ENCODE assay signal across 22 cellular contexts in the genomic region with DNA sequence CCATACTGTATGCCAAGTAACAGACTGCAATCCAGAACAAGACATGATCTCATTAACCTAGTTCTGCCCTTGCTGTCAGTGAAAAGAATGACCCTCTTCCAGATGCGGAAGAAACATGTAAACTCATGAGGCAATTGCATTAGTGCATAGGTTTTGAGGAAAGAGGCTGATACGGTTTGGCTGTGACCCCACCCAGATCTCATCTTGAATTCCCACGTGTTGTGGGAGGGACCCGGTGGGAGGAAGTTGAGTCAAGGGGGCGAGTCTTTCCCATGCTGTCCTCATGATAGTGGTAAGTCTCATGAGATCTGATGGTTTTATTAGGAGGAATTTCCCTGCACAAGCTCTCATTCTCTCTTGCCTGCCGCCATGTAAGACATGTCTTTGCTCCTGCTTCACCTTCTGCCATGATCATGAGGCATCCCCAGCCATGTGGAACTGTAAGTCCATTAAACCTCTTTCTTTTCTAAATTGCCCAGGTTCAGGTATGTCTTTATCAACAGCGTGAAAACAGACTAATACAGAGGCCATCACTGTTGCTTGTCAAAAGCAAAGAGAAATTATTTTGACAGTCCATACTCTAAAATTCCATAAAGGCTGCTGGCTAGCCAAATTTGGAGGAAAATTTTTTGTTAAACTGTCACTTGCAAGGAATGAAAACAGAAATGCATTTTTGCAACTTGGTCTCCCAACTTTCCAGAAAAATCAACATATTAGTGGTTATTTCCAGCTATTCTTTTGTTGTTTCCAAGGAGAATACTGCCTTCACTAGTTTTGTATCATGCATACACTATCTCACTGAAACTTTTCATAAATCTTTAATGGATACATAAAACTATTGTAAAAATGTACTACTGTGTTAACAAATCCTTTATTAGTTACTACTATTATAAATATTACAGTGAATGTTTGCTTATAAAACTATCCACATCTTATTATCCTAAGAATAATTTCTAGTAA. TPM values are rescaled to one million over a fixed set of nuclear protein-coding genes. Genes with fewer than 3 reads are reported as not detected.
DNase-seq lines count a peak whose midpoint lies in the region; ATAC-seq and TF ChIP-seq lines count a peak whose summit lies in the region.
"Had no signal": no experiment of that assay in that cellular context is flagged by ENCODE, and none has a peak within 500 bp of the region (broad histone marks: within the 10 kb centered on the region; RNA-seq: fewer than 3 reads in every experiment).

No MANE protein-coding gene starts in this region.

- H3K9me3 Mint-ChIP-seq in activated CD4-positive, alpha-beta T cell treated with anti-CD3 and anti-CD28 coated beads, Interleukin-2, amount 10 ng/mL, durations not matched to agents 24 days and 14 days: no peaks in the 10 kb centered on the region
- H3K9me3 Mint-ChIP-seq in natural killer cell: no peaks in the 10 kb centered on the region
- H3K9me3 Mint-ChIP-seq: H9 had no signal

- H3K9me3 ChIP-seq in fibroblast of lung (ENCODE audit: control insufficient read depth, insufficient read depth, low read depth, low read length): no peaks in the 10 kb centered on the region
- H3K9me3 ChIP-seq: BE2C had no signal

- no peak overlapping the region for H3K27ac ChIP-seq in fibroblast of lung (ENCODE audit: insufficient read depth, low read length)

- H4K20me1 ChIP-seq in fibroblast of lung (ENCODE audit: control insufficient read depth, extremely low read depth, insufficient read depth, low read length): no peaks in the 10 kb centered on the region

- no peaks in the 10 kb centered on the region for H3K36me3 Mint-ChIP-seq in activated CD4-positive, alpha-beta T cell treated with anti-CD3 and anti-CD28 coated beads, Interleukin-2, amount 10 ng/mL, durations not matched to agents 24 days and 14 days (ENCODE audit: low read depth)
- no peaks in the 10 kb centered on the region for H3K36me3 Mint-ChIP-seq in natural killer cell

- in situ Hi-C loops in SK-MEL-5 (cut with HindIII; ENCODE audit: low pct_unique_long_range_greater_than_20kb, low sequenced_read_pairs): no loop called here

- no peak overlapping the region for H3K4me3 ChIP-seq in fibroblast of lung (replicated peaks in 1 of 4; ENCODE audit: control extremely low read depth in 1 of 4, insufficient read depth in 1 of 4, low read depth in 3 of 4, low read length in 4 of 4)

- intact Hi-C loops in activated CD4-positive, alpha-beta T cell treated with anti-CD3 and anti-CD28 coated beads, Interleukin-2, amount 10 ng/mL, durations not matched to agents 24 days and 14 days (cut with micrococcal nuclease): loop anchor here (5.0 to 10.0 kb wide), 5 partner anchors 204 to 861 kb away; a partner anchor contains a TSS
- intact Hi-C loops in posterior vena cava (cut with DNase I) (no loop called here), natural killer cell (cut with micrococcal nuclease) (loop anchor here (10.0 kb wide), 3 partner anchors 551 to 1221 kb away; a partner anchor contains a TSS)

- H2AFZ ChIP-seq in fibroblast of lung (ENCODE audit: low read length): no peak overlapping the region

- H3K4me1 Mint-ChIP-seq in activated CD4-positive, alpha-beta T cell treated with anti-CD3 and anti-CD28 coated beads, Interleukin-2, amount 10 ng/mL, durations not matched to agents 24 days and 14 days: peaks cover 18% of the 10 kb centered on the region
- peaks cover 29 to 32% of the 10 kb centered on the region in 2 donors for H3K4me1 Mint-ChIP-seq in natural killer cell

- H3K36me3 ChIP-seq in fibroblast of lung (ENCODE audit: control insufficient read depth, insufficient read depth, low read length): no peaks in the 10 kb centered on the region
- H3K36me3 ChIP-seq: BE2C had no signal

- no peak overlapping the region for H3K4me2 ChIP-seq in fibroblast of lung (ENCODE audit: extremely low read depth, insufficient read depth, low read length)

- TF ChIP-seq CTCF in fibroblast of lung (conservative IDR thresholded peaks at IDR 0.05 in 1 of 2, IDR thresholded peaks at IDR 0.05 in 1 of 2; ENCODE audit: low read depth in 1 of 2, low read length in 2 of 2) (no peak), natural killer cell (IDR thresholded peaks at IDR 0.05) (no peak)

- no peak overlapping the region for H3K9ac ChIP-seq in fibroblast of lung (ENCODE audit: insufficient read depth, low read length)

- H3K79me2 ChIP-seq in fibroblast of lung (ENCODE audit: control insufficient read depth, insufficient read depth, low read length): peaks cover 6% of the 10 kb centered on the region

- H3K27me3 Mint-ChIP-seq in activated CD4-positive, alpha-beta T cell treated with anti-CD3 and anti-CD28 coated beads, Interleukin-2, amount 10 ng/mL, durations not matched to agents 24 days and 14 days: peaks cover 39% of the 10 kb centered on the region
- H3K27me3 Mint-ChIP-seq in natural killer cell (ENCODE audit: low read depth in 2 of 2): peaks cover 7 to 21% of the 10 kb centered on the region in 2 donors

- peaks cover 6% of the 10 kb centered on the region for H3K4me1 ChIP-seq in fibroblast of lung (ENCODE audit: control insufficient read depth, extremely low read depth, insufficient read depth, low read length)
- H3K4me1 ChIP-seq: BE2C had no signal

- no peak for ATAC-seq in natural killer cell
- ATAC-seq: PC-3 had no signal

- H3K27me3 ChIP-seq in fibroblast of lung (ENCODE audit: control insufficient read depth, insufficient read depth, low read length): no peaks in the 10 kb centered on the region

- H3K27ac Mint-ChIP-seq in activated CD4-positive, alpha-beta T cell treated with anti-CD3 and anti-CD28 coated beads, Interleukin-2, amount 10 ng/mL, durations not matched to agents 24 days and 14 days: no peak overlapping the region
- H3K27ac Mint-ChIP-seq in natural killer cell: no peak overlapping the region
- H3K27ac Mint-ChIP-seq: H9 had no signal

- DNase-seq in activated CD4-positive, alpha-beta T cell treated with anti-CD3 and anti-CD28 coated beads, Interleukin-2, amount 10 ng/mL, durations not matched to agents 24 days and 14 days: peak; percentile 58
- no peak for DNase-seq in activated CD4-positive, alpha-beta T cell treated with anti-CD3 and anti-CD28 coated beads, Interleukin-2, amount 50 U/mL, for 4 hours
- peak; percentile 19 for DNase-seq in SK-MEL-5 (ENCODE audit: low read depth, low spot score)
- peak; percentile 11 to 19 for DNase-seq in fibroblast of lung (ENCODE audit: low read depth in 2 of 2)
- no peak for DNase-seq in posterior vena cava (ENCODE audit: low spot score)
- no peak for DNase-seq in NOMO-1 treated with dmso at 0.1 percent for 144 hours (lab: John Stamatoyannopoulos, UW; ENCODE audit: unreplicated experiment)
- DNase-seq in natural killer cell: no peak
- DNase-seq: BE2C; CD4-positive, alpha-beta memory T cell; DMS53; H9; Kasumi-1; MM.1S; NCI-H1417; NCI-H187; NCI-H2107; NCI-H226; NCI-H524; NCI-H82; PC-3; RPMI8226; SHP77 treated with DMSO at 0.1 percent for 48 hours had no signal

- H3K4me3 Mint-ChIP-seq in activated CD4-positive, alpha-beta T cell treated with anti-CD3 and anti-CD28 coated beads, Interleukin-2, amount 10 ng/mL, durations not matched to agents 24 days and 14 days: no peak overlapping the region
- no peak overlapping the region for H3K4me3 Mint-ChIP-seq in natural killer cell
- H3K4me3 Mint-ChIP-seq: H9 had no signal

RNA-seq across cellular contexts. Expression of a gene that starts 3.2 kb away (rescaled TPM):
- total RNA-seq in activated CD4-positive, alpha-beta T cell treated with anti-CD3 and anti-CD28 coated beads, Interleukin-2, amount 10 ng/mL, durations not matched to agents 24 days and 14 days: 4.5 and 7.4 TPM in 2 replicates
- 14.9 and 15.2 TPM in 2 replicates for total RNA-seq in SK-MEL-5 (2014; rRNA removed; shearing (Covaris generic))
- polyA plus RNA-seq in SK-MEL-5 (2015; cell fraction: cytosol; rRNA removed): 13.5 and 17.8 TPM in 2 replicates
- polyA plus RNA-seq in SK-MEL-5 (2015; cell fraction: nucleus; rRNA removed): 7.0 and 7.8 TPM in 2 replicates
- 20.5 and 28.7 TPM in 2 replicates for total RNA-seq in fibroblast of lung
- 16.3 and 20.6 TPM in 2 replicates for polyA plus RNA-seq in fibroblast of lung
- 12.7 and 16.5 TPM in 2 replicates for polyA plus RNA-seq in fibroblast of lung (2012)
- 12.0 and 23.5 TPM in 2 replicates for polyA minus RNA-seq in fibroblast of lung (ENCODE audit: low replicate concordance)
- total RNA-seq in posterior vena cava: 10 to 100 TPM; 30.6 to 35.7 TPM
- 10 to 100 TPM; 28.9 to 35.1 (median 33.1) TPM for total RNA-seq in natural killer cell

Comparison
In these comparisons a context has a peak if more than half of its experiments do, and no peak if none do; other contexts are left out.
1. DNase-seq: peak in activated CD4-positive, alpha-beta T cell treated with anti-CD3 and anti-CD28 coated beads, Interleukin-2, amount 10 ng/mL, durations not matched to agents 24 days and 14 days (single experiment), SK-MEL-5 (single experiment) and fibroblast of lung (2 of 2); none in activated CD4-positive, alpha-beta T cell treated with anti-CD3 and anti-CD28 coated beads, Interleukin-2, amount 50 U/mL, for 4 hours (0 of 2), posterior vena cava (single experiment), NOMO-1 treated with dmso at 0.1 percent for 144 hours (single experiment) and natural killer cell (single experiment).
2. intact Hi-C loops: an anchor here in activated CD4-positive, alpha-beta T cell treated with anti-CD3 and anti-CD28 coated beads, Interleukin-2, amount 10 ng/mL, durations not matched to agents 24 days and 14 days (5.0 to 10.0 kb wide) and natural killer cell (10.0 kb wide); none called in posterior vena cava.